In the genomic region with DNA sequence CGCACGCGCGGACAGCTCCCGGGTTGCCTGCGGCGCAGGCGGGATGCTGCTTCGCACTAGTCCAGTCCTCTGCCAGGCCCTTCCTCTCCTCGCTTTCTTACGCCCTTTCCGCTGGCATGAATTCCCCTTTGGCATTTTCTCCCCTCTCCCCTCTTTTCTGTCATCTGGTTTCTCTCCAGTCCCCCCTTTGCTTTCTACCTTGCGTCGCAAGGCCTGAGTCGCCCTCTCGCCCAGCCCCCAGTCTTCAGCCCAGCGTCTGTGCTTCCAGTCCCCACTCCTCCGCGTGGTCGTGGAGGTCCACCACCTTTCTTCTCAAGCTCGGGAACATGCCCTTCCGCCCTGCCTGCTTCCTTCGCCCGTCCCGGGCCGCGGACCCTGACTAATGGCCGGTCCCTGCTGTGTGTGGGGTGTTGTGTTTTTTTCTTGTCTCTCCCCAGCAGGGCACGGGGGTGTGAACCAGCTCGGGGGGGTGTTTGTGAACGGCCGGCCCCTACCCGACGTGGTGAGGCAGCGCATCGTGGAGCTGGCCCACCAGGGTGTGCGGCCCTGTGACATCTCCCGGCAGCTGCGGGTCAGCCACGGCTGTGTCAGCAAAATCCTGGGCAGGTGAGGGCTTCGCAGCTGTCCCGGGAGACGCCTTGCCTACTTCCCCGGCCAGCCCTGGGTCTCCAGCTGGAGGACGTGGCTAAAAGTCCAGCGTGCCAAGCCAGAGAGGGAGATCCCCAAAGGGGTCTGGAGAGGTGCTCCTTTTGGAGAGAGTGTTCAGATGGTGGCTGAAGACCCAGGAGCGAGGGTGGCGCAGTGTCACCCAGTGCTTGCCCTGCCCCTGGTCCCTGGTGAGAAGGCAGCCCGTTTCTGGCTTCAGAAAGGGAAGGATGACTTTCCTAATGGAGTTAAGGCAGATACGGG, we compare ENCODE assay signal across 15 cellular contexts. TPM values are rescaled to one million over a fixed set of nuclear protein-coding genes. Genes with fewer than 3 reads are reported as not detected.
A peak's percentile ranks its signal among the peaks of the same experiment; 100 is the strongest.
DNase-seq lines count a peak whose midpoint lies in the region; ATAC-seq and TF ChIP-seq lines count a peak whose summit lies in the region.
"Had no signal": no experiment of that assay in that cellular context is flagged by ENCODE, and none has a peak within 500 bp of the region (broad histone marks: within the 10 kb centered on the region; RNA-seq: fewer than 3 reads in every experiment).

No MANE protein-coding gene starts in this region.

- peaks cover 2% of the 10 kb centered on the region for H3K36me3 Mint-ChIP-seq in activated naive CD4-positive, alpha-beta T cell treated with anti-CD3 and anti-CD28 coated beads, Interleukin-2, amount 50 U/mL, for 24 hours
- H3K36me3 Mint-ChIP-seq in activated naive CD4-positive, alpha-beta T cell treated with anti-CD3 and anti-CD28 coated beads, Interleukin-2, amount 50 U/mL, for 72 hours, result peaks cover 0 to 18% of the 10 kb centered on the region in 2 donors
- no peaks in the 10 kb centered on the region for H3K36me3 Mint-ChIP-seq in brain

- H3K4me3 Mint-ChIP-seq in activated naive CD4-positive, alpha-beta T cell treated with anti-CD3 and anti-CD28 coated beads, Interleukin-2, amount 50 U/mL, for 24 hours, result peak overlapping the region; percentile 65
- H3K4me3 Mint-ChIP-seq in brain, result peak overlapping the region in 4 of 5 experiments; percentile 0 to 80 (median 71)
- peak overlapping the region; percentile 49 to 70 for H3K4me3 Mint-ChIP-seq in stimulated activated naive CD8-positive, alpha-beta T cell treated with anti-CD3 and anti-CD28 coated beads, Interleukin-15, amount 100 ng/mL, for 72 hours
- H3K4me3 Mint-ChIP-seq: activated CD8-positive, alpha-beta T cell treated with anti-CD3 and anti-CD28 coated beads for 36 hours had no signal

- no peak for TF ChIP-seq CTCF in brain (conservative IDR thresholded peaks at IDR 0.05)

- H3K27ac Mint-ChIP-seq in activated naive CD4-positive, alpha-beta T cell treated with anti-CD3 and anti-CD28 coated beads, Interleukin-2, amount 50 U/mL, for 24 hours, result peak overlapping the region; percentile 43
- no peak overlapping the region for H3K27ac Mint-ChIP-seq in activated naive CD4-positive, alpha-beta T cell treated with anti-CD3 and anti-CD28 coated beads, Interleukin-2, amount 50 U/mL, for 72 hours
- peak overlapping the region in 3 of 5 experiments; percentile 23 to 30 (median 23) for H3K27ac Mint-ChIP-seq in brain
- no peak overlapping the region for H3K27ac Mint-ChIP-seq in stimulated activated naive CD8-positive, alpha-beta T cell treated with anti-CD3 and anti-CD28 coated beads, Interleukin-15, amount 100 ng/mL, for 72 hours
- H3K27ac Mint-ChIP-seq: activated CD8-positive, alpha-beta T cell treated with anti-CD3 and anti-CD28 coated beads for 36 hours had no signal

- peaks cover 25% of the 10 kb centered on the region for H3K4me1 Mint-ChIP-seq in activated naive CD4-positive, alpha-beta T cell treated with anti-CD3 and anti-CD28 coated beads, Interleukin-2, amount 50 U/mL, for 24 hours
- peaks cover 36% of the 10 kb centered on the region for H3K4me1 Mint-ChIP-seq in brain
- H3K4me1 Mint-ChIP-seq in stimulated activated naive CD8-positive, alpha-beta T cell treated with anti-CD3 and anti-CD28 coated beads, Interleukin-15, amount 100 ng/mL, for 72 hours, result peaks cover 38% of the 10 kb centered on the region

- ATAC-seq in activated naive CD4-positive, alpha-beta T cell treated with anti-CD3 and anti-CD28 coated beads, Interleukin-2, amount 50 U/mL, for 72 hours, result no peak
- no peak for ATAC-seq in stimulated activated naive CD8-positive, alpha-beta T cell treated with anti-CD3 and anti-CD28 coated beads, Interleukin-15, amount 100 ng/mL, for 72 hours
- no peak for ATAC-seq in HG03095 (IDR thresholded peaks at IDR 0.05; ENCODE audit: unreplicated experiment)
- ATAC-seq: activated CD8-positive, alpha-beta T cell treated with anti-CD3 and anti-CD28 coated beads for 36 hours had no signal

- H3K9me3 Mint-ChIP-seq in activated naive CD4-positive, alpha-beta T cell treated with anti-CD3 and anti-CD28 coated beads, Interleukin-2, amount 50 U/mL, for 24 hours, result no peaks in the 10 kb centered on the region
- no peaks in the 10 kb centered on the region for H3K9me3 Mint-ChIP-seq in activated naive CD4-positive, alpha-beta T cell treated with anti-CD3 and anti-CD28 coated beads, Interleukin-2, amount 50 U/mL, for 72 hours
- H3K9me3 Mint-ChIP-seq in brain, result peaks cover 0 to 10% (median 0%) of the 10 kb centered on the region in 5 experiments
- no peaks in the 10 kb centered on the region for H3K9me3 Mint-ChIP-seq in stimulated activated naive CD8-positive, alpha-beta T cell treated with anti-CD3 and anti-CD28 coated beads, Interleukin-15, amount 100 ng/mL, for 72 hours
- H3K9me3 Mint-ChIP-seq: activated CD8-positive, alpha-beta T cell treated with anti-CD3 and anti-CD28 coated beads for 36 hours had no signal

- DNase-seq in activated naive CD4-positive, alpha-beta T cell treated with anti-CD3 and anti-CD28 coated beads, Interleukin-2, amount 50 U/mL, for 72 hours (ENCODE audit: low spot score in 2 of 2), result no peak
- DNase-seq in myocyte (ENCODE audit: low read depth) (peak; percentile 38), SHP77 (lab: John Stamatoyannopoulos, UW) (no peak)
- DNase-seq in stimulated activated naive CD8-positive, alpha-beta T cell treated with anti-CD3 and anti-CD28 coated beads, Interleukin-15, amount 100 ng/mL, for 72 hours, result no peak
- no peak for DNase-seq in activated effector memory CD4-positive, alpha-beta T cell treated with Interleukin-2 at 50 U/mL for 16 hours
- DNase-seq: activated CD8-positive, alpha-beta T cell treated with anti-CD3 and anti-CD28 coated beads for 36 hours; head of caudate nucleus; midbrain; NCI-H1092 treated with DMSO at 0.1 percent for 48 hours had no signal

- peaks cover 47% of the 10 kb centered on the region for H3K27me3 Mint-ChIP-seq in activated naive CD4-positive, alpha-beta T cell treated with anti-CD3 and anti-CD28 coated beads, Interleukin-2, amount 50 U/mL, for 24 hours
- H3K27me3 Mint-ChIP-seq in brain, result peaks cover 99% of the 10 kb centered on the region
- H3K27me3 Mint-ChIP-seq in stimulated activated naive CD8-positive, alpha-beta T cell treated with anti-CD3 and anti-CD28 coated beads, Interleukin-15, amount 100 ng/mL, for 72 hours, result peaks cover 98% of the 10 kb centered on the region

RNA-seq across cellular contexts. Expression of gene PAX2, which starts 4.2 kb away (rescaled TPM):
- total RNA-seq in activated naive CD4-positive, alpha-beta T cell treated with anti-CD3 and anti-CD28 coated beads, Interleukin-2, amount 50 U/mL, for 72 hours, result not detected
- polyA plus RNA-seq in brain (ENCODE audit: insufficient read depth, low read depth, low replicate concordance), result not detected
- total RNA-seq in myocyte, result not detected in 2 replicates
- polyA plus RNA-seq in myocyte (2012), result not detected
- total RNA-seq: activated CD8-positive, alpha-beta T cell treated with anti-CD3 and anti-CD28 coated beads for 36 hours; esophagus muscularis mucosa; OCI-LY7; SJSA1 had no signal

Comparison
In these comparisons a context has a peak if more than half of its experiments do, and no peak if none do; other contexts are left out.
1. H3K27ac Mint-ChIP-seq: peak in activated naive CD4-positive, alpha-beta T cell treated with anti-CD3 and anti-CD28 coated beads, Interleukin-2, amount 50 U/mL, for 24 hours (single experiment) and brain (3 of 5); none in activated naive CD4-positive, alpha-beta T cell treated with anti-CD3 and anti-CD28 coated beads, Interleukin-2, amount 50 U/mL, for 72 hours (0 of 2) and stimulated activated naive CD8-positive, alpha-beta T cell treated with anti-CD3 and anti-CD28 coated beads, Interleukin-15, amount 100 ng/mL, for 72 hours (0 of 2).
2. Peak in every context shown above with its lines, with median percentiles within 50 percentile points of each other: H3K4me3 Mint-ChIP-seq.